23 cellular contexts compared by ENCODE assay signal in genomic region chr6:109660526-109660925, GRCh38. TPM values are rescaled to one million over a fixed set of nuclear protein-coding genes. Genes with fewer than 3 reads are reported as not detected.
DNase-seq lines count a peak whose midpoint lies in the region; ATAC-seq, FAIRE-seq and TF ChIP-seq lines count a peak whose summit lies in the region.
"Had no signal": no experiment of that assay in that cellular context is flagged by ENCODE, and none has a peak within 500 bp of the region (broad histone marks: within the 10 kb centered on the region; RNA-seq: fewer than 3 reads in every experiment).

No MANE protein-coding gene starts in this region.

- no peak for FAIRE-seq in small intestine (lab: Jason Lieb, UNC)
- FAIRE-seq: GM18507 had no signal

- no peaks in the 10 kb centered on the region for H4K20me1 ChIP-seq in OCI-LY3 (ENCODE audit: insufficient read depth, low read length)
- H4K20me1 ChIP-seq in neural progenitor cell (ENCODE audit: low read depth): no peaks in the 10 kb centered on the region

- H3K9me3 ChIP-seq in OCI-LY3 (ENCODE audit: insufficient read depth, low read length): no peaks in the 10 kb centered on the region
- no peaks in the 10 kb centered on the region for H3K9me3 ChIP-seq in small intestine (ENCODE audit: control insufficient read depth, low read depth)
- no peaks in the 10 kb centered on the region for H3K9me3 ChIP-seq in neural progenitor cell (ENCODE audit: low read depth)
- H3K9me3 ChIP-seq: adrenal gland, colonic mucosa, heart left ventricle, right atrium auricular region, upper lobe of right lung had no signal

- H3K9me3 Mint-ChIP-seq in activated CD8-positive, alpha-beta memory T cell treated with anti-CD3 and anti-CD28 coated beads, Interleukin-2, amount 10 ng/mL, durations not matched to agents 7 days and 5 days (ENCODE audit: low read depth): no peaks in the 10 kb centered on the region
- H3K9me3 Mint-ChIP-seq in neural progenitor cell: no peaks in the 10 kb centered on the region
- H3K9me3 Mint-ChIP-seq: activated B cell treated with CpG ODN at 0.5 μM for 24 hours; activated T-helper 2 cell treated with anti-CD3 and anti-CD28 coated beads, Interferon-gamma antibody, Interleukin-2, Interleukin-4, amounts not matched to agents 10 μg/mL and 5 μg/mL and 100 μg/mL, durations not matched to agents 14 hours and 24 hours and 36 hours; natural killer cell had no signal

- no peak overlapping the region for H2AFZ ChIP-seq in OCI-LY3 (ENCODE audit: low read depth, low read length)
- no peak overlapping the region for H2AFZ ChIP-seq in neural progenitor cell (replicated peaks)

- H3K4me3 ChIP-seq in OCI-LY3 (ENCODE audit: low read length) (no peak overlapping the region; the same call in 1 of the 2 replicates), small intestine (ENCODE audit: low read depth in 1 of 2, low read length in 2 of 2) (no peak overlapping the region), neural progenitor cell (no peak overlapping the region)
- H3K4me3 ChIP-seq: adrenal gland, colonic mucosa, heart left ventricle, right atrium auricular region, upper lobe of right lung had no signal

- 49 to 69% (median 55%) methylated on average over 1 of the region's 1 CpG for WGBS in small intestine, 3 donors

- H3K9ac ChIP-seq in OCI-LY3 (ENCODE audit: low read length) (no peak overlapping the region), neural progenitor cell (no peak overlapping the region)

- H3K27ac Mint-ChIP-seq in activated CD8-positive, alpha-beta memory T cell treated with anti-CD3 and anti-CD28 coated beads, Interleukin-2, amount 10 ng/mL, durations not matched to agents 7 days and 5 days: no peak overlapping the region
- H3K27ac Mint-ChIP-seq in neural progenitor cell: no peak overlapping the region
- H3K27ac Mint-ChIP-seq: activated B cell treated with CpG ODN at 0.5 μM for 24 hours; activated T-helper 2 cell treated with anti-CD3 and anti-CD28 coated beads, Interferon-gamma antibody, Interleukin-2, Interleukin-4, amounts not matched to agents 10 μg/mL and 5 μg/mL and 100 μg/mL, durations not matched to agents 14 hours and 24 hours and 36 hours; natural killer cell had no signal

- CTCF ChIA-PET in activated CD8-positive, alpha-beta memory T cell treated with anti-CD3 and anti-CD28 coated beads, Interleukin-2, amount 10 ng/mL, durations not matched to agents 7 days and 5 days (lab: Charles Lee): interaction anchor here (0.9 kb wide), 1 partner anchor 32 kb away, joined by 3 read pairs; no protein-coding TSS in a partner anchor

- no peaks in the 10 kb centered on the region for H3K27me3 ChIP-seq in OCI-LY3 (ENCODE audit: low read depth, low read length)
- no peaks in the 10 kb centered on the region for H3K27me3 ChIP-seq in small intestine (ENCODE audit: control insufficient read depth in 2 of 2, insufficient read depth in 2 of 2, low read length in 2 of 2)
- H3K27me3 ChIP-seq in neural progenitor cell: no peaks in the 10 kb centered on the region
- H3K27me3 ChIP-seq: adrenal gland, colonic mucosa, heart left ventricle, right atrium auricular region, upper lobe of right lung had no signal

- peaks cover 2% of the 10 kb centered on the region for H3K36me3 Mint-ChIP-seq in activated CD8-positive, alpha-beta memory T cell treated with anti-CD3 and anti-CD28 coated beads, Interleukin-2, amount 10 ng/mL, durations not matched to agents 7 days and 5 days
- no peaks in the 10 kb centered on the region for H3K36me3 Mint-ChIP-seq in neural progenitor cell
- H3K36me3 Mint-ChIP-seq: natural killer cell had no signal

- ATAC-seq in activated CD8-positive, alpha-beta memory T cell treated with anti-CD3 and anti-CD28 coated beads, Interleukin-2, amount 10 ng/mL, durations not matched to agents 7 days and 5 days: peak; percentile 64
- ATAC-seq in GM21576 (IDR thresholded peaks at IDR 0.05; ENCODE audit: unreplicated experiment): no peak
- ATAC-seq: heart left ventricle, natural killer cell, upper lobe of right lung had no signal

- H3K27me3 Mint-ChIP-seq in activated CD8-positive, alpha-beta memory T cell treated with anti-CD3 and anti-CD28 coated beads, Interleukin-2, amount 10 ng/mL, durations not matched to agents 7 days and 5 days: no peaks in the 10 kb centered on the region
- no peaks in the 10 kb centered on the region for H3K27me3 Mint-ChIP-seq in neural progenitor cell (ENCODE audit: insufficient read depth, low read depth)
- H3K27me3 Mint-ChIP-seq: activated B cell treated with CpG ODN at 0.5 μM for 24 hours had no signal

- peaks cover 22% of the 10 kb centered on the region for H3K4me1 ChIP-seq in OCI-LY3 (ENCODE audit: low read length)
- H3K4me1 ChIP-seq in small intestine (ENCODE audit: control insufficient read depth in 2 of 2, insufficient read depth in 1 of 2, low read depth in 1 of 2, low read length in 1 of 2): no peaks in the 10 kb centered on the region
- no peaks in the 10 kb centered on the region for H3K4me1 ChIP-seq in neural progenitor cell
- H3K4me1 ChIP-seq: adrenal gland, colonic mucosa, heart left ventricle, right atrium auricular region, upper lobe of right lung had no signal

- no peaks in the 10 kb centered on the region for H3F3A ChIP-seq in neural progenitor cell (ENCODE audit: low read depth)

- H3K79me2 ChIP-seq in OCI-LY3 (ENCODE audit: low read length) (no peaks in the 10 kb centered on the region), neural progenitor cell (ENCODE audit: low read depth) (no peaks in the 10 kb centered on the region)

- H3K4me3 Mint-ChIP-seq in activated CD8-positive, alpha-beta memory T cell treated with anti-CD3 and anti-CD28 coated beads, Interleukin-2, amount 10 ng/mL, durations not matched to agents 7 days and 5 days: no peak overlapping the region
- H3K4me3 Mint-ChIP-seq in neural progenitor cell: no peak overlapping the region
- H3K4me3 Mint-ChIP-seq: activated B cell treated with CpG ODN at 0.5 μM for 24 hours, natural killer cell had no signal

- no peak for DNase-seq in activated CD8-positive, alpha-beta memory T cell treated with anti-CD3 and anti-CD28 coated beads, Interleukin-2, amount 10 ng/mL, durations not matched to agents 7 days and 5 days
- no peak for DNase-seq in activated CD8-positive, alpha-beta memory T cell treated with anti-CD3 and anti-CD28 coated beads, Interleukin-2, amount 50 U/mL, for 48 hours
- DNase-seq in ELR (ENCODE audit: low read depth): peak; percentile 56
- DNase-seq in kidney tubule cell (ENCODE audit: low spot score): peak; percentile 59
- DNase-seq in small intestine: no peak
- no peak for DNase-seq in neural progenitor cell (ENCODE audit: low spot score)
- DNase-seq: activated B cell treated with CpG ODN at 0.5 μM for 24 hours, adrenal gland, C1 segment of cervical spinal cord, colonic mucosa, heart left ventricle, natural killer cell, NCI-H1694 treated with DMSO at 0.1 percent for 48 hours, NCI-H345, NCI-H774, Right ventricle myocardium superior, T1000, upper lobe of right lung had no signal

- no peaks in the 10 kb centered on the region for H3K36me3 ChIP-seq in OCI-LY3 (replicated peaks; ENCODE audit: low read depth, low read length)
- no peaks in the 10 kb centered on the region for H3K36me3 ChIP-seq in small intestine (ENCODE audit: control insufficient read depth in 2 of 2, insufficient read depth in 2 of 2, low read length in 2 of 2)
- no peaks in the 10 kb centered on the region for H3K36me3 ChIP-seq in neural progenitor cell
- H3K36me3 ChIP-seq: adrenal gland, colonic mucosa, right atrium auricular region, upper lobe of right lung had no signal

- H3K4me2 ChIP-seq in OCI-LY3 (ENCODE audit: low read length) (peak overlapping the region; percentile 42), neural progenitor cell (no peak overlapping the region)

- TF ChIP-seq CTCF in OCI-LY3 (IDR thresholded peaks at IDR 0.05; ENCODE audit: low read depth, low read length) (no peak), neural progenitor cell (IDR thresholded peaks at IDR 0.05) (no peak)

- H3K27ac ChIP-seq in OCI-LY3 (ENCODE audit: low read length) (0 out of 2 replicates have a peak overlapping the region, but pooled peaks have one; percentile 17), small intestine (ENCODE audit: low read depth in 1 of 2, low read length in 1 of 2) (no peak overlapping the region), neural progenitor cell (no peak overlapping the region)
- H3K27ac ChIP-seq: adrenal gland, colonic mucosa, heart left ventricle, right atrium auricular region, upper lobe of right lung had no signal

- peaks cover 5% of the 10 kb centered on the region for H3K4me1 Mint-ChIP-seq in activated CD8-positive, alpha-beta memory T cell treated with anti-CD3 and anti-CD28 coated beads, Interleukin-2, amount 10 ng/mL, durations not matched to agents 7 days and 5 days
- H3K4me1 Mint-ChIP-seq in neural progenitor cell: peaks cover 2% of the 10 kb centered on the region
- H3K4me1 Mint-ChIP-seq: activated B cell treated with CpG ODN at 0.5 μM for 24 hours, natural killer cell had no signal

RNA-seq across cellular contexts. Expression of gene AK9, which starts 30.5 kb away (rescaled TPM):
- total RNA-seq in activated CD8-positive, alpha-beta memory T cell treated with anti-CD3 and anti-CD28 coated beads, Interleukin-2, amount 10 ng/mL, durations not matched to agents 7 days and 5 days: 1 to 10 TPM; 4.4 to 6.2 TPM
- 1 to 10 TPM; 2.9 to 4.4 (median 4.3) TPM for polyA plus RNA-seq in small intestine
- 7.2 and 8.2 TPM in 2 replicates for total RNA-seq in neural progenitor cell (ENCODE audit: low replicate concordance)

RNA-seq across cellular contexts. Expression of gene FIG4, which starts 30.6 kb away (rescaled TPM):
- 10 to 100 TPM in 1 of 2 experiments, 1 to 10 TPM in 1; 9.0 to 11.1 TPM for total RNA-seq in activated CD8-positive, alpha-beta memory T cell treated with anti-CD3 and anti-CD28 coated beads, Interleukin-2, amount 10 ng/mL, durations not matched to agents 7 days and 5 days
- 1 to 10 TPM; 3.8 to 7.4 (median 5.1) TPM for polyA plus RNA-seq in small intestine
- 30.9 and 51.3 TPM in 2 replicates for total RNA-seq in neural progenitor cell (ENCODE audit: low replicate concordance)

Comparison
In these comparisons a context has a peak if more than half of its experiments do, and no peak if none do; other contexts are left out.
1. DNase-seq: peak in ELR (single experiment) and kidney tubule cell (single experiment); none in activated CD8-positive, alpha-beta memory T cell treated with anti-CD3 and anti-CD28 coated beads, Interleukin-2, amount 10 ng/mL, durations not matched to agents 7 days and 5 days (single experiment), activated CD8-positive, alpha-beta memory T cell treated with anti-CD3 and anti-CD28 coated beads, Interleukin-2, amount 50 U/mL, for 48 hours (single experiment), small intestine (single experiment) and neural progenitor cell (single experiment).